In the genomic region with DNA sequence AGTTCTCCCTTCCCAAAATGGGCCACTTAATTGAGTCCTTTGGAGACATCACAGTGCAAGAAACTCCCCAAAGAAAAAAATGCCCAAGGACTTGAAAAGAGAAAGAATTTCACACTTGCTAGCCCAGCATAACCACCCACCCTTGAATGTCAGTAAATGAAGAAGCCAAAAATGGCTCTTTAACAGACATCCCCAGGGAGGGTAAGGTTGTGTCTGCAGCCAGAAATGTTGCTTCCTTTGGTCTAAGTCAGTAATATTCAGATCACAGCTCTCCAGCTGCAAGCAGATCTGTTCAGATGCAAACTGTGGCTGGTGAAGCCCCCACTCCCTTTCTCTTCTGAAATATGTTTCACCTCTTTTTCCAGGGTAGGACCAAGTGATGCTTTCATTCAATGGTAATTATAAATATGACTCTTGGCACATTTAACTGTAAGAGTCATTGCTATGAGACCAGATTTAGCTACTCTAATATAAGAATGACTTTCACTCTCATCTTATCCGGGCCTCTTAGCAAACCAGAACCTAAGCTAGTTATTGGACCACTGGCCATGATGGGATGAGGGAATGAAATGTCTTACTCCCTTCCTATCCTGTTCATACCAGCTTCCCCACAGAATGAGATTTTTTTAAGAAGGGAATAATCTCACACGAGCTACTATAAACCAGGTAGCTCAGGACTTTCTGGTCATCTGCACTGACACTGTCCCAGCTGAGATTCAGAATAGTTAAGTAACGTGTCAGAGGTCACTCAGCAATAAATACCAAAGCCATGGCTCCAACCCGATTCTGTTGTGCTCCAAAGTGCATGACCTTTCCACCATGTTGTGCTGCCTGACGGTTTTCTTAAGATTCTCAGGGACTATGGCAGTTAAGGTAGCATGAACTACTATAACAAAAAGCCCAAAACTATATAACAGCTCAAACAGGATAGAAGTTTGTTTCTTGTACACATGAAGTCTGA, we compare ENCODE assay signal across 16 cellular contexts.
DNase-seq lines count a peak whose midpoint lies in the region; ATAC-seq and TF ChIP-seq lines count a peak whose summit lies in the region.
"Had no signal": no experiment of that assay in that cellular context is flagged by ENCODE, and none has a peak within 500 bp of the region (broad histone marks: within the 10 kb centered on the region; RNA-seq: fewer than 3 reads in every experiment).

No MANE protein-coding gene starts in this region.

- DNase-seq in GM13977 (ENCODE audit: low spot score) (peak; percentile 33), left ventricle myocardium superior (no peak), nucleus accumbens (lab: John Stamatoyannopoulos, UW) (no peak), omental fat pad (ENCODE audit: low spot score) (no peak), DMS153 treated with DMSO at 0.1 percent for 48 hours (lab: John Stamatoyannopoulos, UW; ENCODE audit: unreplicated experiment) (no peak)
- DNase-seq: activated T-cell treated with anti-CD3 and anti-CD28 coated beads, Interleukin-2, amount 50 U/mL, for 1 hour; cerebellar nuclear complex; DMS 273 treated with DMSO at 0.1 percent for 48 hours; IMR-90; mesendoderm; NCI-H82; stimulated activated naive CD4-positive, alpha-beta T cell had no signal

- TF ChIP-seq CTCF in GM13977 (IDR thresholded peaks at IDR 0.05; ENCODE audit: extremely low read depth, insufficient read depth, missing control alignments) (no peak), omental fat pad (IDR thresholded peaks at IDR 0.05) (no peak)

- peak; percentile 59 for ATAC-seq in GM21390 (IDR thresholded peaks at IDR 0.05; ENCODE audit: unreplicated experiment)
- peak; percentile 90 for ATAC-seq in HG03378 (IDR thresholded peaks at IDR 0.05; ENCODE audit: unreplicated experiment)
- ATAC-seq in left ventricle myocardium superior, result peak; percentile 83
- ATAC-seq in GM18873 (IDR thresholded peaks at IDR 0.05; ENCODE audit: low FRiP score, unreplicated experiment), result no peak
- no peak for ATAC-seq in omental fat pad (ENCODE audit: low FRiP score)
- ATAC-seq: gastroesophageal sphincter had no signal

- intact Hi-C loops in left ventricle myocardium superior (cut with micrococcal nuclease), result no loop called here

- in situ Hi-C loops in GM13977 (cut with MboI; ENCODE audit: low pct_unique_long_range_greater_than_20kb, low sequenced_read_pairs, unreplicated experiment), result no loop called here

Comparison
In these comparisons a context has a peak if more than half of its experiments do, and no peak if none do; other contexts are left out.
1. ATAC-seq: peak in GM21390 (single experiment), HG03378 (single experiment) and left ventricle myocardium superior (single experiment); none in GM18873 (single experiment) and omental fat pad (single experiment).